Comparison of ENCODE assay signal across 16 cellular contexts in the genomic region with DNA sequence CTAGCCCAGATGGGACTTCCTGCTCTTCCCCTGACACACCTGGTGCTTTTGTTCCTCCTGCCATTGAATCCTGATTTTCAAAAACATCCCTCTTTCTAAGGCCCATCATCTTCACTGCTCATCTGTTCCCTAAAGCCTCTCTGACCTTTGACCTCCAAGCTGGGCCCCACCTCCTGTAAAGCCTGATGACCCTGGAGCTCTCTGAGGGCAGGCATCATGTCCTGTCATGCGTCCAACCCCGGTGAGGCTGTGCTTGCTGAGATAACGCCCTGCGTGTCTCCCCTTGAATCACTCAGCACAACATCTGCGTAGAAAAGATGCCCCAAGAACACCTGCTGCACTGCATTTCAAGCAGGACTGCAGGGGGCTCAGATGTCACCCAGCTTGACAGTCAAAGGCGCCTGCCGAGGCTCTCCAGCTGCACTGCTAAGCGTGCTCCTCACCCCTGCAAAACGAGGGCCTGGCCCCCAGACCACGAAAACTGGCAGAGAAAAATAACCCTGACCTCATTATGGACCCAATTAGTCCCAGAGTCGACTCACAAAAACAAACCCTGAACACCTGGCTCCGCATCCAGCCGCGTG.
DNase-seq lines count a peak whose midpoint lies in the region; ATAC-seq and TF ChIP-seq lines count a peak whose summit lies in the region.
"Had no signal": no experiment of that assay in that cellular context is flagged by ENCODE, and none has a peak within 500 bp of the region (broad histone marks: within the 10 kb centered on the region; RNA-seq: fewer than 3 reads in every experiment).

No MANE protein-coding gene starts in this region.

- H3K9me3 ChIP-seq in T-helper 17 cell (ENCODE audit: control insufficient read depth, low read length, poor library complexity, severe bottlenecking) (no peaks in the 10 kb centered on the region), esophagus muscularis mucosa (no peaks in the 10 kb centered on the region)

- peaks cover 8% of the 10 kb centered on the region for H3K36me3 Mint-ChIP-seq in T-helper 17 cell (ENCODE audit: low read depth)
- no peaks in the 10 kb centered on the region for H3K36me3 Mint-ChIP-seq in nephron progenitor cell (ENCODE audit: low read depth)

- no peak for TF ChIP-seq POLR2A in esophagus muscularis mucosa (IDR thresholded peaks at IDR 0.05; ENCODE audit: low read depth)

- no peak overlapping the region for H3K27ac ChIP-seq in esophagus muscularis mucosa (replicated peaks in 1 of 4)

- TF ChIP-seq CTCF in nephron progenitor cell (IDR thresholded peaks at IDR 0.05): no peak
- TF ChIP-seq CTCF in esophagus muscularis mucosa (IDR thresholded peaks at IDR 0.05): no peak

- H3K27me3 ChIP-seq in esophagus muscularis mucosa: no peaks in the 10 kb centered on the region

- no peak overlapping the region for H3K4me3 ChIP-seq in esophagus muscularis mucosa
- H3K4me3 ChIP-seq: lung had no signal

- intact Hi-C loops in esophagus muscularis mucosa (cut with DNase I): no loop called here

- H3K27ac Mint-ChIP-seq in T-helper 17 cell (peak overlapping the region; percentile 89), nephron progenitor cell (peak overlapping the region; percentile 37)
- H3K27ac Mint-ChIP-seq: activated naive CD4-positive, alpha-beta T cell treated with anti-CD3 and anti-CD28 coated beads for 36 hours had no signal

- H3K4me1 Mint-ChIP-seq in T-helper 17 cell: peaks cover 7% of the 10 kb centered on the region
- H3K4me1 Mint-ChIP-seq in nephron progenitor cell: peaks cover 58% of the 10 kb centered on the region

- WGBS in esophagus muscularis mucosa: 76% methylated on average over 11 of the region's 14 CpGs

- no peak for TF ChIP-seq EP300 in esophagus muscularis mucosa (IDR thresholded peaks at IDR 0.05)

- H3K36me3 ChIP-seq in esophagus muscularis mucosa: peaks cover 20 to 80% (median 57%) of the 10 kb centered on the region in 4 donors

- no peaks in the 10 kb centered on the region for H3K9me3 Mint-ChIP-seq in nephron progenitor cell
- H3K9me3 Mint-ChIP-seq: activated naive CD4-positive, alpha-beta T cell treated with anti-CD3 and anti-CD28 coated beads for 36 hours; IgD-negative memory B cell had no signal

- no peaks in the 10 kb centered on the region for H3K27me3 Mint-ChIP-seq in T-helper 17 cell
- peaks cover 10% of the 10 kb centered on the region for H3K27me3 Mint-ChIP-seq in nephron progenitor cell (ENCODE audit: low read depth, poor library complexity)
- H3K27me3 Mint-ChIP-seq: IgD-negative memory B cell had no signal

- peaks cover 7 to 28% (median 19%) of the 10 kb centered on the region in 4 donors for H3K4me1 ChIP-seq in esophagus muscularis mucosa

- no peak overlapping the region for H3K4me3 Mint-ChIP-seq in T-helper 17 cell
- H3K4me3 Mint-ChIP-seq in nephron progenitor cell: no peak overlapping the region
- H3K4me3 Mint-ChIP-seq: activated naive CD4-positive, alpha-beta T cell treated with anti-CD3 and anti-CD28 coated beads for 36 hours had no signal

- DNase-seq in NCI-H2227 (lab: John Stamatoyannopoulos, UW; ENCODE audit: unreplicated experiment) (peak; percentile 12), NCI-H2227 treated with DMSO at 0.1 percent for 48 hours (lab: John Stamatoyannopoulos, UW) (no peak), NCI-H187 (lab: John Stamatoyannopoulos, UW) (peak; percentile 68 to 81), T-helper 17 cell (no peak), nephron progenitor cell (no peak), esophagus muscularis mucosa (ENCODE audit: extremely low spot score) (no peak)
- DNase-seq: 8988T; activated CD4-positive, alpha-beta T cell treated with anti-CD3 and anti-CD28 coated beads, Interleukin-2, amount 50 U/mL, for 48 hours; activated naive CD4-positive, alpha-beta T cell treated with anti-CD3 and anti-CD28 coated beads for 36 hours; OCI-M1; small intestine; trophoblast cell had no signal

- ATAC-seq in T-helper 17 cell: no peak
- no peak for ATAC-seq in HG02588 (IDR thresholded peaks at IDR 0.05; ENCODE audit: unreplicated experiment)
- no peak for ATAC-seq in GM18520 (IDR thresholded peaks at IDR 0.05; ENCODE audit: unreplicated experiment)

Comparison
In these comparisons a context has a peak if more than half of its experiments do, and no peak if none do; other contexts are left out.
1. DNase-seq: peak in NCI-H2227 (single experiment) and NCI-H187 (2 of 2); none in NCI-H2227 treated with DMSO at 0.1 percent for 48 hours (single experiment), T-helper 17 cell (0 of 3), nephron progenitor cell (single experiment) and esophagus muscularis mucosa (single experiment).